Comparison of ENCODE assay signal across 8 cellular contexts in the genomic region with DNA sequence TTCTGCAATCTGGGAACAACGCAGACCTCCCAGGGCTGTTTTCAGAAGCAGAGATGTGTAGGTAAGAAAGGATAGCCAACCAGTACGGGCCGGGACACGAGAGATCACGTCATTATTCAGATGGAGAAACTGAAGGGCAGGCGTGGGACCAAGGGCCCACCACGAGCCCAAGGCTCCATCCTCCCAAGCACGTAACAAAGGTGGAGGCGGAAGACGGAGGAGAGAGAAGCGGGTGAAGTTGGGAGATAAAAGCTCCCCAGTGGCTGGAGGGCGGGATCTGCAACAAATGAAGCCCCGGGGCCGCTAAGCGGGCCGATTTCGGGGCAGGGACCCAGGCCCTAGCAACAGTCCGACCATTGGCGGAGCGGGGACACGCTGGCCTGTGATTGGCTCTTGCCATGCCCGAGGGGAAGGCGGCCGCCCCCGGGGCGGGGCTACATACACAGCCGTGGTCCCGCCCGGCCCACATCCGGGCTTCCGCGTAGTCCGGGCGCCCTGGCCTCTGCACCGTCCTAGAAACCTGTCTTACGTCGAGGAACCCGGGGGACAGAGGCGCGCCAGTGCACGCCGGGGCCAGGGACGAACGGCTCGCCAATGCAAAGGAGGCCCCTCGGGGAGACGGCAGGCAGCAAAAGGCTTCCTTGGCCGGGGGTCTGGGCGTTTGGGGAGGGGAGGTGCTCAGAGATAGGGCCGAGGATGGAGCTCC. TPM values are rescaled to one million over a fixed set of nuclear protein-coding genes. Genes with fewer than 3 reads are reported as not detected.
DNase-seq lines count a peak whose midpoint lies in the region; ATAC-seq, FAIRE-seq and TF ChIP-seq lines count a peak whose summit lies in the region.

No MANE protein-coding gene starts in this region.

- CTCF ChIA-PET in AG04449 (lab: Yijun Ruan, JAX) = interaction anchor here (0.8 to 13.2 kb wide), 10 partner anchors 10 to 151 kb away, joined by 3 to 345 read pairs (median 8); a partner anchor contains a TSS

- POLR2A ChIA-PET in AG04449 (lab: Yijun Ruan, JAX) = interaction anchor here (0.5 to 2.3 kb wide), 7 partner anchors 13 to 127 kb away, joined by 3 to 11 read pairs (median 4); no protein-coding TSS in a partner anchor

- no peaks in the 10 kb centered on the region for H3K36me3 Mint-ChIP-seq in immature natural killer cell

- peak overlapping the region; percentile 95 for H3K4me3 ChIP-seq in AG04449 (ENCODE audit: low read depth, low read length)
- H3K4me3 ChIP-seq in WERI-Rb-1 (ENCODE audit: low read depth, low read length) = peak overlapping the region; percentile 59
- peak overlapping the region; percentile 62 for H3K4me3 ChIP-seq in bronchial epithelial cell (ENCODE audit: low read depth, low read length)
- peak overlapping the region; percentile 69 to 89 (median 79) for H3K4me3 ChIP-seq in spleen

- peak overlapping the region; percentile 89 to 99 (median 98) for H3K27ac Mint-ChIP-seq in immature natural killer cell

- H3K36me3 ChIP-seq in WERI-Rb-1 (no peaks in the 10 kb centered on the region), bronchial epithelial cell (ENCODE audit: control insufficient read depth, insufficient read depth, low read length) (no peaks in the 10 kb centered on the region), spleen (peaks cover 0 to 12% (median 0%) of the 10 kb centered on the region in 6 donors)

- 1 to 2% (median 1%) methylated on average over 29 to 50 of the region's 50 CpGs for WGBS in spleen, 5 donors

- intact Hi-C loops in spleen (cut with DNase I; ENCODE audit: low total_unique reads) = loop anchor here (5.0 kb wide), 1 partner anchor 39 kb away; a partner anchor contains a TSS

- DNase-seq in AG04449 (ENCODE audit: low read depth, low spot score) (peak; percentile 67), NCI-H2196 treated with DMSO at 0.1 percent for 48 hours (lab: John Stamatoyannopoulos, UW; ENCODE audit: unreplicated experiment) (peak; percentile 97), WERI-Rb-1 (peak; percentile 98), bronchial epithelial cell (ENCODE audit: low read depth) (peak; percentile 87), immature natural killer cell (peak; percentile 94 to 95 (median 95)), spleen (peak; percentile 99)

- no peak for FAIRE-seq in bronchial epithelial cell (lab: Jason Lieb, UNC)

- peaks cover 0 to 2% (median 0%) of the 10 kb centered on the region in 3 donors for H3K27me3 Mint-ChIP-seq in immature natural killer cell (ENCODE audit: low read depth in 3 of 3)

- TF ChIP-seq CTCF in AG04449 (IDR thresholded peaks at IDR 0.05; ENCODE audit: insufficient read depth, low read length, missing control alignments) (no peak), WERI-Rb-1 (IDR thresholded peaks at IDR 0.05; ENCODE audit: low read depth, low read length) (no peak), bronchial epithelial cell (IDR thresholded peaks at IDR 0.05; ENCODE audit: insufficient read depth, low read length, severe bottlenecking) (no peak), spleen (IDR thresholded peaks at IDR 0.05 in 8 of 11, conservative IDR thresholded peaks at IDR 0.05 in 3 of 11) (peak in 1 of 11 experiments; percentile 46)

- no peaks in the 10 kb centered on the region for H3K9me3 Mint-ChIP-seq in immature natural killer cell

- H3K4me1 Mint-ChIP-seq in immature natural killer cell = peaks cover 27 to 29% of the 10 kb centered on the region in 2 donors

- ATAC-seq in GM18873 (IDR thresholded peaks at IDR 0.05; ENCODE audit: low FRiP score, unreplicated experiment) = peak; percentile 84
- peak; percentile 90 for ATAC-seq in HG03135 (IDR thresholded peaks at IDR 0.05; ENCODE audit: unreplicated experiment)

- peak overlapping the region; percentile 92 to 99 (median 93) for H3K4me3 Mint-ChIP-seq in immature natural killer cell

- H3K27me3 ChIP-seq in WERI-Rb-1 (ENCODE audit: insufficient read depth, low read depth, severe bottlenecking) = no peaks in the 10 kb centered on the region
- no peaks in the 10 kb centered on the region for H3K27me3 ChIP-seq in bronchial epithelial cell (ENCODE audit: control insufficient read depth, insufficient read depth, low read length)
- H3K27me3 ChIP-seq in spleen (replicated peaks in 1 of 7) = no peaks in the 10 kb centered on the region

- H3K9me3 ChIP-seq in WERI-Rb-1 (ENCODE audit: severe bottlenecking) (no peaks in the 10 kb centered on the region), spleen (no peaks in the 10 kb centered on the region)

- TF ChIP-seq POLR2A in spleen (IDR thresholded peaks at IDR 0.05) = peak in 2 of 3 donors; percentile 62 to 85

- peak overlapping the region; percentile 81 for H3K27ac ChIP-seq in WERI-Rb-1
- peak overlapping the region; percentile 85 to 98 (median 96) for H3K27ac ChIP-seq in spleen

- peaks cover 6 to 48% (median 23%) of the 10 kb centered on the region in 6 donors for H3K4me1 ChIP-seq in spleen

RNA-seq across cellular contexts. Expression of a gene that starts 15.5 kb away (rescaled TPM):
- total RNA-seq in bronchial epithelial cell (36.1 and 164 TPM in 2 replicates), spleen (100 to 1,000 TPM in 5 of 7 donors, 10 to 100 TPM in 2; 56.5 to 227 (median 131) TPM)
- polyA plus RNA-seq in immature natural killer cell (10 to 100 TPM; 11.2 to 49.8 (median 34.6) TPM), spleen (100 to 1,000 TPM in 2 of 3 donors, 10 to 100 TPM in 1; 70.1 to 216 (median 214) TPM)

RNA-seq across cellular contexts. Expression of a gene that starts 40.9 kb away (rescaled TPM):
- total RNA-seq in bronchial epithelial cell = 112 and 142 TPM in 2 replicates
- 1 to 10 TPM; 1.1 to 3.2 (median 1.4) TPM for polyA plus RNA-seq in immature natural killer cell
- 100 to 1,000 TPM in 1 of 7 donors, 10 to 100 TPM in 6; 60.6 to 108 (median 80.5) TPM for total RNA-seq in spleen
- polyA plus RNA-seq in spleen = 10 to 100 TPM; 19.7 to 35.6 (median 26.2) TPM

Comparison
In these comparisons a context has a peak if more than half of its experiments do, and no peak if none do; other contexts are left out.
1. Peak in every context shown above with its lines: DNase-seq, ATAC-seq, H3K4me3 ChIP-seq and H3K27ac ChIP-seq.